ENCODE assay signal across 10 cellular contexts in genomic region chr11:312092-312816, GRCh38. TPM values are rescaled to one million over a fixed set of nuclear protein-coding genes. Genes with fewer than 3 reads are reported as not detected.
A peak's percentile ranks its signal among the peaks of the same experiment; 100 is the strongest.
DNase-seq lines count a peak whose midpoint lies in the region; ATAC-seq and TF ChIP-seq lines count a peak whose summit lies in the region.
"Had no signal": no experiment of that assay in that cellular context is flagged by ENCODE, and none has a peak within 500 bp of the region (broad histone marks: within the 10 kb centered on the region; RNA-seq: fewer than 3 reads in every experiment).

No MANE protein-coding gene starts in this region.

- ATAC-seq in GM19351 (IDR thresholded peaks at IDR 0.05; ENCODE audit: unreplicated experiment) = no peak
- ATAC-seq in HG03378 (IDR thresholded peaks at IDR 0.05; ENCODE audit: unreplicated experiment) = no peak

- H3K4me3 Mint-ChIP-seq in nephron = peak overlapping the region; percentile 82 to 90 (median 89)

- H3K9ac ChIP-seq in MM.1S (ENCODE audit: low read length) = no peak overlapping the region

- peaks cover 25% of the 10 kb centered on the region for H3K36me3 ChIP-seq in MG63
- H3K36me3 ChIP-seq in MM.1S (replicated peaks; ENCODE audit: insufficient read depth, low read length) = no peaks in the 10 kb centered on the region

- DNase-seq in AG10803 (ENCODE audit: low read depth) (no peak), MG63 (no peak), dorsolateral prefrontal cortex (no peak), NCI-H2029 (lab: John Stamatoyannopoulos, UW) (no peak), MM.1S (no peak)
- DNase-seq: anterior cingulate cortex, midbrain had no signal

- intact Hi-C loops in dorsolateral prefrontal cortex (cut with DNase I) = no loop called here

- TF ChIP-seq CTCF in AG10803 (conservative IDR thresholded peaks at IDR 0.05; ENCODE audit: low read length) (no peak), dorsolateral prefrontal cortex (IDR thresholded peaks at IDR 0.05 in 54 of 56, conservative IDR thresholded peaks at IDR 0.05 in 2 of 56; ENCODE audit: low read depth in 1 of 56, partially characterized antibody in 56 of 56) (no peak), nephron (IDR thresholded peaks at IDR 0.05; ENCODE audit: unreplicated experiment in 3 of 3) (no peak), MM.1S (IDR thresholded peaks at IDR 0.05; ENCODE audit: low read length) (no peak)

- peaks cover 14% of the 10 kb centered on the region for H3K4me1 ChIP-seq in MM.1S (ENCODE audit: low read length)

- H3K36me3 Mint-ChIP-seq in nephron (ENCODE audit: low read depth) = no peaks in the 10 kb centered on the region

- no peaks in the 10 kb centered on the region for H3K9me3 Mint-ChIP-seq in nephron

- peaks cover 18% of the 10 kb centered on the region for H3K27me3 Mint-ChIP-seq in nephron (ENCODE audit: low read depth)

- no peaks in the 10 kb centered on the region for H3K27me3 ChIP-seq in MG63
- peaks cover 0 to 37% (median 21%) of the 10 kb centered on the region in 45 donors for H3K27me3 ChIP-seq in dorsolateral prefrontal cortex
- H3K27me3 ChIP-seq in MM.1S (replicated peaks; ENCODE audit: insufficient read depth, low read length) = peaks cover 61% of the 10 kb centered on the region

- H3K27ac ChIP-seq in dorsolateral prefrontal cortex (peak overlapping the region in 43 of 59 donors; percentile 1 to 87 (median 65)), MM.1S (ENCODE audit: low read length) (no peak overlapping the region)

- H3K9me2 ChIP-seq in MM.1S (replicated peaks; ENCODE audit: insufficient read depth, low read length) = no peaks in the 10 kb centered on the region

- no peak overlapping the region for H3K4me2 ChIP-seq in MM.1S (ENCODE audit: low read depth, low read length)

- H4K20me1 ChIP-seq in MM.1S (ENCODE audit: insufficient read depth, low read length) = no peaks in the 10 kb centered on the region

- H3K79me2 ChIP-seq in MM.1S (ENCODE audit: low read length) = no peaks in the 10 kb centered on the region

- peak overlapping the region; percentile 93 to 96 (median 96) for H3K27ac Mint-ChIP-seq in nephron

- H3F3A ChIP-seq in MM.1S (ENCODE audit: insufficient read depth, low read length) = no peaks in the 10 kb centered on the region

- H3K9me3 ChIP-seq in MG63 (no peaks in the 10 kb centered on the region), MM.1S (replicated peaks; ENCODE audit: insufficient read depth, low read length) (no peaks in the 10 kb centered on the region)

- peak overlapping the region; percentile 33 for H3K4me3 ChIP-seq in AG10803 (ENCODE audit: low read length)
- peak overlapping the region; percentile 20; the same call in 1 of the 2 replicates for H3K4me3 ChIP-seq in MG63
- H3K4me3 ChIP-seq in dorsolateral prefrontal cortex = peak overlapping the region in 23 of 59 donors; percentile 6 to 48 (median 31)
- H3K4me3 ChIP-seq in MM.1S (ENCODE audit: low read length) = no peak overlapping the region

- no peak overlapping the region for H2AFZ ChIP-seq in MM.1S (ENCODE audit: low read length)

- peaks cover 59% of the 10 kb centered on the region for H3K4me1 Mint-ChIP-seq in nephron

RNA-seq across cellular contexts. Expression of gene IFITM1, which starts 1.6 kb away (rescaled TPM):
- 26.5 and 62.6 TPM in 2 replicates for total RNA-seq in MG63 (2014; rRNA removed; shearing (Covaris generic); ENCODE audit: low replicate concordance)
- total RNA-seq in dorsolateral prefrontal cortex = 100 to 1,000 TPM in 23 of 120 experiments, 10 to 100 TPM in 97; 19.2 to 217 (median 70.2) TPM

RNA-seq across cellular contexts. Expression of gene IFITM2, which starts 4.6 kb away (rescaled TPM):
- 35.8 and 50.4 TPM in 2 replicates for total RNA-seq in MG63 (2014; rRNA removed; shearing (Covaris generic); ENCODE audit: low replicate concordance)
- 100 to 1,000 TPM in 70 of 120 experiments, 10 to 100 TPM in 50; 21.6 to 340 (median 114) TPM for total RNA-seq in dorsolateral prefrontal cortex

RNA-seq across cellular contexts. Expression of gene IFITM3, which starts 8.4 kb away (rescaled TPM):
- total RNA-seq in MG63 (2014; rRNA removed; shearing (Covaris generic); ENCODE audit: low replicate concordance) = 62.7 and 85.0 TPM in 2 replicates
- 100 to 1,000 TPM in 115 of 120 experiments, 10 to 100 TPM in 5; 78.3 to 905 (median 216) TPM for total RNA-seq in dorsolateral prefrontal cortex

RNA-seq across cellular contexts. Expression of gene IFITM5, which starts 12.9 kb away (rescaled TPM):
- total RNA-seq in MG63 (2014; rRNA removed; shearing (Covaris generic); ENCODE audit: low replicate concordance) = not detected in 2 replicates
- total RNA-seq in dorsolateral prefrontal cortex = under 1 TPM in 1 of 120 experiments, not detected in 119; 0.76 TPM

RNA-seq across cellular contexts. Expression of gene PGGHG, which starts 23.3 kb away (rescaled TPM):
- 1.9 and 6.2 TPM in 2 replicates for total RNA-seq in MG63 (2014; rRNA removed; shearing (Covaris generic); ENCODE audit: low replicate concordance)
- 10 to 100 TPM in 62 of 120 experiments, 1 to 10 TPM in 58; 2.7 to 23.2 (median 10.1) TPM for total RNA-seq in dorsolateral prefrontal cortex
